In genomic region chr12:68317047-68317667, GRCh38 we compare ENCODE assay signal across 8 cellular contexts. TPM values are rescaled to one million over a fixed set of nuclear protein-coding genes. Genes with fewer than 3 reads are reported as not detected.
A peak's percentile ranks its signal among the peaks of the same experiment; 100 is the strongest.
DNase-seq lines count a peak whose midpoint lies in the region; ATAC-seq, FAIRE-seq and TF ChIP-seq lines count a peak whose summit lies in the region.

No MANE protein-coding gene starts in this region.

- H3K4me1 ChIP-seq in ascending aorta, result no peaks in the 10 kb centered on the region

- FAIRE-seq in GM19239 (lab: Jason Lieb, UNC), result peak; percentile 63

- no peak for TF ChIP-seq POLR2A in GM18505 (IDR thresholded peaks at IDR 0.05; ENCODE audit: borderline replicate concordance, extremely low read depth, insufficient read depth, insufficient read length)

- DNase-seq in CD14-positive monocyte (ENCODE audit: low spot score) (no peak), GM19239 (ENCODE audit: insufficient read length, low spot score) (no peak), NCI-H82 (lab: John Stamatoyannopoulos, UW) (peak; percentile 68), ascending aorta (ENCODE audit: low spot score in 2 of 2) (no peak), kidney tubule cell (ENCODE audit: low spot score) (peak; percentile 52)
- DNase-seq in stimulated activated naive CD4-positive, alpha-beta T cell (lab: John Stamatoyannopoulos, UW), result peak in 5 of 6 experiments; percentile 5 to 65 (median 27)

- H3K27ac ChIP-seq in ascending aorta, result no peak overlapping the region

- ATAC-seq in GM18505 (IDR thresholded peaks at IDR 0.05; ENCODE audit: unreplicated experiment), result no peak
- ATAC-seq in GM18858 (IDR thresholded peaks at IDR 0.05; ENCODE audit: unreplicated experiment), result no peak

- no peaks in the 10 kb centered on the region for H3K9me3 Mint-ChIP-seq in CD14-positive monocyte

- H3K27me3 Mint-ChIP-seq in CD14-positive monocyte (ENCODE audit: low read depth in 3 of 3), result no peaks in the 10 kb centered on the region

- peaks cover 20 to 21% of the 10 kb centered on the region in 2 donors for H3K36me3 Mint-ChIP-seq in CD14-positive monocyte

- H3K36me3 ChIP-seq in ascending aorta, result peaks cover 20 to 24% of the 10 kb centered on the region in 2 donors

- no peak overlapping the region for H3K27ac Mint-ChIP-seq in CD14-positive monocyte

- no peaks in the 10 kb centered on the region for H3K4me1 Mint-ChIP-seq in CD14-positive monocyte

- H3K4me3 ChIP-seq in ascending aorta, result no peak overlapping the region

- intact Hi-C loops in CD14-positive monocyte (cut with micrococcal nuclease), result loop anchor here in 1 of 2 donors (5.0 kb wide), 1 partner anchor 95 kb away; no protein-coding TSS in a partner anchor
- intact Hi-C loops in ascending aorta (cut with DNase I), result loop anchor here (1.0 to 10.0 kb wide), 3 partner anchors 94 to 962 kb away; no protein-coding TSS in a partner anchor

- TF ChIP-seq CTCF in CD14-positive monocyte (IDR thresholded peaks at IDR 0.05) (peak; percentile 80), ascending aorta (IDR thresholded peaks at IDR 0.05) (peak; percentile 39 to 72 (median 47))

- H3K4me3 Mint-ChIP-seq in CD14-positive monocyte, result no peak overlapping the region

- H3K9me3 ChIP-seq in ascending aorta, result no peaks in the 10 kb centered on the region

- no peaks in the 10 kb centered on the region for H3K27me3 ChIP-seq in ascending aorta

RNA-seq across cellular contexts. Expression of gene MDM1, which starts 15.0 kb away (rescaled TPM):
- 10 to 100 TPM in 1 of 2 donors, 1 to 10 TPM in 1; 6.7 to 10.9 TPM for polyA plus RNA-seq in CD14-positive monocyte
- total RNA-seq in ascending aorta, result 9.5 TPM

Comparison
In these comparisons a context has a peak if more than half of its experiments do, and no peak if none do; other contexts are left out.
1. DNase-seq: peak in NCI-H82 (single experiment), kidney tubule cell (single experiment) and stimulated activated naive CD4-positive, alpha-beta T cell (5 of 6); none in CD14-positive monocyte (single experiment), GM19239 (single experiment) and ascending aorta (0 of 2).